1 cellular context compared by ENCODE assay signal in the genomic region with DNA sequence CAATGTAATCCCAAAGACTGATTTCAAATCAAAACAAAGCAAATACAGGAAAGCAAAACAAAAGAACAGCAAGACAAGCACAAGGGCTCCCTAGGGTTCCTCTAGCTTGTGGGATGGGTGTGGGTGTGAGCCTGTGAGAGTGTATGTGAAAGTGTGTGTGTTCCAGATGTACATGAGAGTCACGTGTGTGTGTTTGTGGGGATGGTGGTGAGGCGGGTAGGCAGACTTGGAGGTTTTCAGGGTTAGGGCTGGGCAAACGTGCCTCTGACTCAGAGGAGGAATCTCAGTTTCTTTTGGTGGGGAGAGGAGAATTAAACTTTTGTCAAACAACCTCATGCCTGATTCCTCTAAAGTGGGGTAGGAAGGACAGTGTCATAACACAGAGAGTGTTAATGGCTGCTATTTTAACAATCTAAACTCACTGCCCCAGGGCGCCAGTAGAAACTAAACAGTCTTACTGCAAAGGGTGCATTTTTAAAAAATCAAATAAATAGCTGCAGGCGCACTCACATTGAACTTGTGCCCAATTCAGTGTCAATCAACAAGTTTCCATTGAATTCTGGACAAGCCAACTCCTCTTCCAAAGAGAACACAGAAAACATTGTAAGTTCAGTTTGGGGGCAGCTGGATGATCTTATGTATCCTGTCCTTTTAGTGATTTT.
TF ChIP-seq lines count a peak whose summit lies in the region.

No MANE protein-coding gene starts in this region.

TF ChIP-seq in GM23338, 12 proteins besides CTCF, POLR2A, EP300 and RAD21 (continued from another document):
- no peak for TF ChIP-seq CREB1 (CRISPR knock-in tag; IDR thresholded peaks at IDR 0.05; ENCODE audit: low read depth)
- TF ChIP-seq JUNB (IDR thresholded peaks at IDR 0.05; ENCODE audit: unreplicated experiment), result no peak
- TF ChIP-seq STAT1 (IDR thresholded peaks at IDR 0.05; ENCODE audit: unreplicated experiment), result no peak
- TF ChIP-seq ZNF114 (CRISPR knock-in tag; IDR thresholded peaks at IDR 0.05), result no peak
